In genomic region chr9:33129886-33130284, GRCh38 we compare ENCODE assay signal across 1 cellular context.
TF ChIP-seq lines count a peak whose summit lies in the region.

No MANE protein-coding gene starts in this region.

TF ChIP-seq in GM23338, 12 proteins besides CTCF, POLR2A, EP300 and RAD21 (continued from another document):
- TF ChIP-seq REST (IDR thresholded peaks at IDR 0.05; ENCODE audit: unreplicated experiment) (no peak), CREB1 (CRISPR knock-in tag; IDR thresholded peaks at IDR 0.05; ENCODE audit: low read depth) (no peak)
- TF ChIP-seq, protein P1, sequence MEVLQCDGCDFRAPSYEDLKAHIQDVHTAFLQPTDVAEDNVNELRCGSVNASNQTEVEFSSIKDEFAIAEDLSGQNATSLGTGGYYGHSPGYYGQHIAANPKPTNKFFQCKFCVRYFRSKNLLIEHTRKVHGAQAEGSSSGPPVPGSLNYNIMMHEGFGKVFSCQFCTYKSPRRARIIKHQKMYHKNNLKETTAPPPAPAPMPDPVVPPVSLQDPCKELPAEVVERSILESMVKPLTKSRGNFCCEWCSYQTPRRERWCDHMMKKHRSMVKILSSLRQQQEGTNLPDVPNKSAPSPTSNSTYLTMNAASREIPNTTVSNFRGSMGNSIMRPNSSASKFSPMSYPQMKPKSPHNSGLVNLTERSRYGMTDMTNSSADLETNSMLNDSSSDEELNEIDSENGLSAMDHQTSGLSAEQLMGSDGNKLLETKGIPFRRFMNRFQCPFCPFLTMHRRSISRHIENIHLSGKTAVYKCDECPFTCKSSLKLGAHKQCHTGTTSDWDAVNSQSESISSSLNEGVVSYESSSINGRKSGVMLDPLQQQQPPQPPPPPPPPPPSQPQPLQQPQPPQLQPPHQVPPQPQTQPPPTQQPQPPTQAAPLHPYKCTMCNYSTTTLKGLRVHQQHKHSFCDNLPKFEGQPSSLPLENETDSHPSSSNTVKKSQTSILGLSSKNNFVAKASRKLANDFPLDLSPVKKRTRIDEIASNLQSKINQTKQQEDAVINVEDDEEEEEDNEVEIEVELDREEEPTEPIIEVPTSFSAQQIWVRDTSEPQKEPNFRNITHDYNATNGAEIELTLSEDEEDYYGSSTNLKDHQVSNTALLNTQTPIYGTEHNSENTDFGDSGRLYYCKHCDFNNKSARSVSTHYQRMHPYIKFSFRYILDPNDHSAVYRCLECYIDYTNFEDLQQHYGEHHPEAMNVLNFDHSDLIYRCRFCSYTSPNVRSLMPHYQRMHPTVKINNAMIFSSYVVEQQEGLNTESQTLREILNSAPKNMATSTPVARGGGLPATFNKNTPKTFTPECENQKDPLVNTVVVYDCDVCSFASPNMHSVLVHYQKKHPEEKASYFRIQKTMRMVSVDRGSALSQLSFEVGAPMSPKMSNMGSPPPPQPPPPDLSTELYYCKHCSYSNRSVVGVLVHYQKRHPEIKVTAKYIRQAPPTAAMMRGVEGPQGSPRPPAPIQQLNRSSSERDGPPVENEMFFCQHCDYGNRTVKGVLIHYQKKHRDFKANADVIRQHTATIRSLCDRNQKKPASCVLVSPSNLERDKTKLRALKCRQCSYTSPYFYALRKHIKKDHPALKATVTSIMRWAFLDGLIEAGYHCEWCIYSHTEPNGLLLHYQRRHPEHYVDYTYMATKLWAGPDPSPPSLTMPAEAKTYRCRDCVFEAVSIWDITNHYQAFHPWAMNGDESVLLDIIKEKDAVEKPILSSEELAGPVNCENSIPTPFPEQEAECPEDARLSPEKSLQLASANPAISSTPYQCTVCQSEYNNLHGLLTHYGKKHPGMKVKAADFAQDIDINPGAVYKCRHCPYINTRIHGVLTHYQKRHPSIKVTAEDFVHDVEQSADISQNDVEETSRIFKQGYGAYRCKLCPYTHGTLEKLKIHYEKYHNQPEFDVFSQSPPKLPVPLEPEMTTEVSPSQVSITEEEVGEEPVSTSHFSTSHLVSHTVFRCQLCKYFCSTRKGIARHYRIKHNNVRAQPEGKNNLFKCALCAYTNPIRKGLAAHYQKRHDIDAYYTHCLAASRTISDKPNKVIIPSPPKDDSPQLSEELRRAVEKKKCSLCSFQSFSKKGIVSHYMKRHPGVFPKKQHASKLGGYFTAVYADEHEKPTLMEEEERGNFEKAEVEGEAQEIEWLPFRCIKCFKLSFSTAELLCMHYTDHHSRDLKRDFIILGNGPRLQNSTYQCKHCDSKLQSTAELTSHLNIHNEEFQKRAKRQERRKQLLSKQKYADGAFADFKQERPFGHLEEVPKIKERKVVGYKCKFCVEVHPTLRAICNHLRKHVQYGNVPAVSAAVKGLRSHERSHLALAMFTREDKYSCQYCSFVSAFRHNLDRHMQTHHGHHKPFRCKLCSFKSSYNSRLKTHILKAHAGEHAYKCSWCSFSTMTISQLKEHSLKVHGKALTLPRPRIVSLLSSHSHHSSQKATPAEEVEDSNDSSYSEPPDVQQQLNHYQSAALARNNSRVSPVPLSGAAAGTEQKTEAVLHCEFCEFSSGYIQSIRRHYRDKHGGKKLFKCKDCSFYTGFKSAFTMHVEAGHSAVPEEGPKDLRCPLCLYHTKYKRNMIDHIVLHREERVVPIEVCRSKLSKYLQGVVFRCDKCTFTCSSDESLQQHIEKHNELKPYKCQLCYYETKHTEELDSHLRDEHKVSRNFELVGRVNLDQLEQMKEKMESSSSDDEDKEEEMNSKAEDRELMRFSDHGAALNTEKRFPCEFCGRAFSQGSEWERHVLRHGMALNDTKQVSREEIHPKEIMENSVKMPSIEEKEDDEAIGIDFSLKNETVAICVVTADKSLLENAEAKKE (CRISPR knock-in tag; IDR thresholded peaks at IDR 0.05), result no peak
